ENCODE assay signal across 18 cellular contexts in the genomic region with DNA sequence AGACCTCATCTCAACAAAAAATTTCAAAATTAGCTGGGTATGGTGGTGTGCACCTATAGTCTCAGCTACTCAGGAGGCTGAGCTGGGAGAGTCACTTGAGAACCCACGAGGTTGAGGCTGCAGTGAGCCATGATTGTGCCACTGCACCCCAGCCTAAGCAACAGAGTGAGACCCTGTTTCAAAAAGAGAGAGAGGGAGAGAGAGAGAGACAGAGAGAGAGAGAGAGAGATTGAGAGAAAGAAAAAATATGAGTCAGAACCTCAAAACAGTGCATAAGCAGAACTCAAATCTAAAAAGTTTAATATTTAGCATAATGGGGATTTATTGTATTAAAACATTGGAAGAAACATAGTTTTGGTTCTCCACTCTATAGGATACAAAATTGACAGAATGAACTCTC. TPM values are rescaled to one million over a fixed set of nuclear protein-coding genes. Genes with fewer than 3 reads are reported as not detected.
DNase-seq lines count a peak whose midpoint lies in the region; ATAC-seq and TF ChIP-seq lines count a peak whose summit lies in the region.
"Had no signal": no experiment of that assay in that cellular context is flagged by ENCODE, and none has a peak within 500 bp of the region (broad histone marks: within the 10 kb centered on the region; RNA-seq: fewer than 3 reads in every experiment).

No MANE protein-coding gene starts in this region.

- no peaks in the 10 kb centered on the region for H3K4me1 Mint-ChIP-seq in activated naive CD8-positive, alpha-beta T cell (ENCODE audit: low read depth)
- no peaks in the 10 kb centered on the region for H3K4me1 Mint-ChIP-seq in activated naive CD8-positive, alpha-beta T cell treated with anti-CD3 and anti-CD28 coated beads, Interleukin-2, amount 50 U/mL, for 24 hours
- no peaks in the 10 kb centered on the region for H3K4me1 Mint-ChIP-seq in central memory CD8-positive, alpha-beta T cell
- peaks cover 28% of the 10 kb centered on the region for H3K4me1 Mint-ChIP-seq in mesothelial cell of epicardium
- H3K4me1 Mint-ChIP-seq: B cell; CD8-positive, alpha-beta memory T cell had no signal

- DNase-seq in activated naive CD8-positive, alpha-beta T cell treated with anti-CD3 and anti-CD28 coated beads, Interleukin-2, amount 50 U/mL, for 24 hours: no peak
- DNase-seq in central memory CD8-positive, alpha-beta T cell (ENCODE audit: low spot score in 2 of 2): no peak
- DNase-seq in mesothelial cell of epicardium (ENCODE audit: low spot score in 2 of 2, unreplicated experiment in 2 of 2) (no peak), AML-193 (lab: John Stamatoyannopoulos, UW) (no peak)
- DNase-seq in activated CD4-positive, CD25-positive, alpha-beta regulatory T cell treated with anti-CD3 and anti-CD28 coated beads, Interleukin-2, amount 50 U/mL, for 72 hours: no peak
- DNase-seq: 8988T; CD4-positive, CD25-positive, alpha-beta regulatory T cell; CD8-positive, alpha-beta memory T cell; COR-L47; DMS 273 treated with DMSO at 0.1 percent for 48 hours; DMS53; DND-41 had no signal

- no peaks in the 10 kb centered on the region for H3K36me3 Mint-ChIP-seq in activated naive CD8-positive, alpha-beta T cell
- no peaks in the 10 kb centered on the region for H3K36me3 Mint-ChIP-seq in activated naive CD8-positive, alpha-beta T cell treated with anti-CD3 and anti-CD28 coated beads, Interleukin-2, amount 50 U/mL, for 24 hours (ENCODE audit: low read depth)
- H3K36me3 Mint-ChIP-seq in central memory CD8-positive, alpha-beta T cell (ENCODE audit: insufficient read depth): peaks cover 2% of the 10 kb centered on the region
- H3K36me3 Mint-ChIP-seq in mesothelial cell of epicardium: no peaks in the 10 kb centered on the region
- H3K36me3 Mint-ChIP-seq: CD4-positive, CD25-positive, alpha-beta regulatory T cell; CD8-positive, alpha-beta memory T cell; IgD-negative memory B cell had no signal

- no peak for ATAC-seq in activated naive CD8-positive, alpha-beta T cell treated with anti-CD3 and anti-CD28 coated beads, Interleukin-2, amount 50 U/mL, for 24 hours
- no peak for ATAC-seq in central memory CD8-positive, alpha-beta T cell (replicated peaks; ENCODE audit: extremely low read depth, poor library complexity, severe bottlenecking)
- no peak for ATAC-seq in HG03139 (IDR thresholded peaks at IDR 0.05; ENCODE audit: unreplicated experiment)
- ATAC-seq: GM12878, HepG2 had no signal

- peaks cover 1% of the 10 kb centered on the region for H3K27me3 Mint-ChIP-seq in activated naive CD8-positive, alpha-beta T cell
- peaks cover 2% of the 10 kb centered on the region for H3K27me3 Mint-ChIP-seq in activated naive CD8-positive, alpha-beta T cell treated with anti-CD3 and anti-CD28 coated beads, Interleukin-2, amount 50 U/mL, for 24 hours
- peaks cover 11% of the 10 kb centered on the region for H3K27me3 Mint-ChIP-seq in central memory CD8-positive, alpha-beta T cell
- H3K27me3 Mint-ChIP-seq in mesothelial cell of epicardium (ENCODE audit: low read depth): no peaks in the 10 kb centered on the region
- H3K27me3 Mint-ChIP-seq: B cell had no signal

- no peaks in the 10 kb centered on the region for H3K9me3 Mint-ChIP-seq in activated naive CD8-positive, alpha-beta T cell (ENCODE audit: low read depth)
- no peaks in the 10 kb centered on the region for H3K9me3 Mint-ChIP-seq in activated naive CD8-positive, alpha-beta T cell treated with anti-CD3 and anti-CD28 coated beads, Interleukin-2, amount 50 U/mL, for 24 hours
- H3K9me3 Mint-ChIP-seq in central memory CD8-positive, alpha-beta T cell: no peaks in the 10 kb centered on the region
- no peaks in the 10 kb centered on the region for H3K9me3 Mint-ChIP-seq in mesothelial cell of epicardium
- H3K9me3 Mint-ChIP-seq: CD4-positive, CD25-positive, alpha-beta regulatory T cell had no signal

- TF ChIP-seq CTCF in mesothelial cell of epicardium (IDR thresholded peaks at IDR 0.05; ENCODE audit: unreplicated experiment): no peak

- H3K27ac Mint-ChIP-seq in activated naive CD8-positive, alpha-beta T cell: peak overlapping the region; percentile 72
- H3K27ac Mint-ChIP-seq in activated naive CD8-positive, alpha-beta T cell treated with anti-CD3 and anti-CD28 coated beads, Interleukin-2, amount 50 U/mL, for 24 hours: no peak overlapping the region
- H3K27ac Mint-ChIP-seq in central memory CD8-positive, alpha-beta T cell (ENCODE audit: low read depth): peak overlapping the region; percentile 6
- peak overlapping the region; percentile 74 for H3K27ac Mint-ChIP-seq in mesothelial cell of epicardium
- H3K27ac Mint-ChIP-seq: B cell; CD8-positive, alpha-beta memory T cell; IgD-negative memory B cell had no signal

- H3K4me3 Mint-ChIP-seq in activated naive CD8-positive, alpha-beta T cell: no peak overlapping the region
- H3K4me3 Mint-ChIP-seq in activated naive CD8-positive, alpha-beta T cell treated with anti-CD3 and anti-CD28 coated beads, Interleukin-2, amount 50 U/mL, for 24 hours: no peak overlapping the region
- no peak overlapping the region for H3K4me3 Mint-ChIP-seq in central memory CD8-positive, alpha-beta T cell
- no peak overlapping the region for H3K4me3 Mint-ChIP-seq in mesothelial cell of epicardium
- H3K4me3 Mint-ChIP-seq: B cell; CD8-positive, alpha-beta memory T cell; IgD-negative memory B cell had no signal

RNA-seq across cellular contexts. Expression of a gene that starts 17.5 kb away (rescaled TPM):
- total RNA-seq in mesothelial cell of epicardium: 11.7 to 12.7 TPM (median 12.4 TPM) in 3 replicates
